In genomic region chr2:25481381-25482310, GRCh38 we compare ENCODE assay signal across 12 cellular contexts.
DNase-seq lines count a peak whose midpoint lies in the region; ATAC-seq and TF ChIP-seq lines count a peak whose summit lies in the region.
"Had no signal": no experiment of that assay in that cellular context is flagged by ENCODE, and none has a peak within 500 bp of the region (broad histone marks: within the 10 kb centered on the region; RNA-seq: fewer than 3 reads in every experiment).

No MANE protein-coding gene starts in this region.

- no peak overlapping the region for H3K56ac ChIP-seq in IMR-90 (ENCODE audit: extremely low read depth, insufficient read depth, low read length)

- no peak overlapping the region for H2AK5ac ChIP-seq in IMR-90 (ENCODE audit: low read depth, low read length)

- H2AK9ac ChIP-seq in IMR-90 (replicated peaks; ENCODE audit: low read depth, low read length, poor library complexity), result no peak overlapping the region

- no peak for TF ChIP-seq CTCF in AG04449 (IDR thresholded peaks at IDR 0.05; ENCODE audit: insufficient read depth, low read length, missing control alignments)
- no peak for TF ChIP-seq CTCF in IMR-90 (conservative IDR thresholded peaks at IDR 0.05; ENCODE audit: low read depth, low read length)

- H3K4ac ChIP-seq in IMR-90 (ENCODE audit: low read depth, low read length), result no peak overlapping the region

- no peaks in the 10 kb centered on the region for H3K9me1 ChIP-seq in IMR-90 (ENCODE audit: insufficient read depth, low read length)

- H2BK5ac ChIP-seq in IMR-90 (ENCODE audit: low read depth, low read length, poor library complexity, severe bottlenecking), result no peak overlapping the region

- no peak overlapping the region for H3K9ac ChIP-seq in IMR-90 (ENCODE audit: low read depth, low read length)

- no peak overlapping the region for H2BK15ac ChIP-seq in IMR-90 (ENCODE audit: low read depth, low read length)

- H4K20me1 ChIP-seq in IMR-90 (ENCODE audit: insufficient read depth, low read length), result no peaks in the 10 kb centered on the region

- in situ Hi-C loops in IMR-90 (cut with MboI; ENCODE audit: low sequenced_read_pairs), result no loop called here

- peaks cover 6% of the 10 kb centered on the region; the same call in 1 of the 2 replicates for H3K4me1 ChIP-seq in IMR-90 (ENCODE audit: control insufficient read depth, insufficient read depth, low read length)
- H3K4me1 ChIP-seq: colonic mucosa had no signal

- intact Hi-C loops in IMR-90 (cut with micrococcal nuclease), result no loop called here

- H3K79me1 ChIP-seq in IMR-90 (ENCODE audit: low read depth in 1 of 2, low read length in 2 of 2), result no peaks in the 10 kb centered on the region

- no peak overlapping the region for H4K91ac ChIP-seq in IMR-90 (ENCODE audit: insufficient read depth, low read depth, low read length)

- H2BK120ac ChIP-seq in IMR-90 (ENCODE audit: low read depth, low read length), result no peak overlapping the region

- H3K4me2 ChIP-seq in IMR-90 (ENCODE audit: low read depth, low read length), result no peak overlapping the region

- no peak overlapping the region for H4K5ac ChIP-seq in IMR-90 (ENCODE audit: low read depth, low read length)

- DNase-seq in AG04449 (ENCODE audit: low read depth, low spot score) (peak; percentile 38), IMR-90 (peak; percentile 56), amniotic epithelial cell (ENCODE audit: low read depth) (peak; percentile 47), islet precursor cell (peak; percentile 72), DMS 273 (lab: John Stamatoyannopoulos, UW; ENCODE audit: unreplicated experiment) (no peak), amygdala (lab: John Stamatoyannopoulos, UW) (no peak)
- no peak for DNase-seq in activated effector memory CD4-positive, alpha-beta T cell treated with Interleukin-2 at 50 U/mL for 16 hours
- DNase-seq: colonic mucosa, NCI-H69, occipital lobe had no signal

- ATAC-seq in IMR-90 (ENCODE audit: low read depth), result peak; percentile 89
- ATAC-seq in HG03045 (IDR thresholded peaks at IDR 0.05; ENCODE audit: unreplicated experiment), result no peak
- ATAC-seq: Right ventricle myocardium inferior had no signal

- POLR2A ChIA-PET in AG04449 (lab: Yijun Ruan, JAX), result no interaction called here
- POLR2A ChIA-PET in IMR-90 (lab: Charles Lee; ENCODE audit: unreplicated experiment), result no interaction called here

- dilution Hi-C loops in IMR-90 (cut with HindIII; ENCODE audit: low sequenced_read_pairs, unreplicated experiment), result no loop called here

- no peak overlapping the region for H2AFZ ChIP-seq in IMR-90 (replicated peaks; ENCODE audit: low read length, poor library complexity)

- no CpG with 5 or more reads among the region's 4 CpGs for WGBS in IMR-90 (ENCODE audit: extremely low coverage in 2 of 2, insufficient read length in 1 of 2), 2 experiments

- no peak overlapping the region for H4K8ac ChIP-seq in IMR-90 (ENCODE audit: low read depth in 2 of 2, low read length in 2 of 2)

- TF ChIP-seq RAD21 in IMR-90 (IDR thresholded peaks at IDR 0.05; ENCODE audit: low read length), result no peak

- TF ChIP-seq POLR2A in IMR-90 (IDR thresholded peaks at IDR 0.05; ENCODE audit: low read depth, low read length), result no peak

- H3K27ac ChIP-seq in IMR-90 (ENCODE audit: insufficient read depth, low read length), result no peak overlapping the region; the same call in 1 of the 2 replicates
- H3K27ac ChIP-seq: colonic mucosa had no signal

- no peak overlapping the region for H3K18ac ChIP-seq in IMR-90 (ENCODE audit: low read depth, low read length)

- no peak overlapping the region for H2BK20ac ChIP-seq in IMR-90 (ENCODE audit: low read depth, low read length)

- no peaks in the 10 kb centered on the region for H3K9me3 ChIP-seq in IMR-90 (ENCODE audit: control insufficient read depth, insufficient read depth, low read length)
- H3K9me3 ChIP-seq: colonic mucosa had no signal

- no TSS peak for BruUV-seq in IMR-90 (replicated peaks; lab: Mats Ljungman, UMichigan)

- no peak overlapping the region for H3K23ac ChIP-seq in IMR-90 (ENCODE audit: low read depth, low read length)

- CTCF ChIA-PET in AG04449 (lab: Yijun Ruan, JAX), result interaction anchor here (0.7 to 1.4 kb wide), 4 partner anchors 8 to 120 kb away, joined by 3 to 4 read pairs (median 4); no protein-coding TSS in a partner anchor
- CTCF ChIA-PET in IMR-90 (lab: Yijun Ruan, JAX), result interaction anchor here (0.7 kb wide), 1 partner anchor 212 kb away, joined by 4 read pairs; no protein-coding TSS in a partner anchor

- no peaks in the 10 kb centered on the region for H3K27me3 ChIP-seq in IMR-90 (ENCODE audit: control insufficient read depth, insufficient read depth, low read length)
- H3K27me3 ChIP-seq: colonic mucosa had no signal

- H3K4me3 ChIP-seq in AG04449 (ENCODE audit: low read depth, low read length) (no peak overlapping the region), IMR-90 (ENCODE audit: insufficient read depth, low read depth, low read length) (no peak overlapping the region)
- H3K4me3 ChIP-seq: colonic mucosa had no signal

- no peaks in the 10 kb centered on the region for H3K36me3 ChIP-seq in IMR-90 (ENCODE audit: control insufficient read depth, insufficient read depth, low read length)
- H3K36me3 ChIP-seq: colonic mucosa had no signal

- no peak overlapping the region for H3K14ac ChIP-seq in IMR-90 (replicated peaks; ENCODE audit: low read depth, low read length)

TF ChIP-seq in IMR-90, 13 proteins besides CTCF, POLR2A, EP300 and RAD21:
- TF ChIP-seq MAZ (IDR thresholded peaks at IDR 0.05; ENCODE audit: borderline replicate concordance, low read depth, low read length) (no peak), USF2 (IDR thresholded peaks at IDR 0.05; ENCODE audit: low read depth, low read length) (no peak), FOS (IDR thresholded peaks at IDR 0.05; ENCODE audit: low read depth, low read length) (no peak), BHLHE40 (IDR thresholded peaks at IDR 0.05; ENCODE audit: low read depth, low read length) (no peak), SMC3 (IDR thresholded peaks at IDR 0.05; ENCODE audit: low read depth, low read length) (no peak), RCOR1 (IDR thresholded peaks at IDR 0.05; ENCODE audit: insufficient replicate concordance, low read length) (no peak), MAFK (IDR thresholded peaks at IDR 0.05; ENCODE audit: low read depth, low read length) (no peak), CHD1 (IDR thresholded peaks at IDR 0.05; ENCODE audit: low read depth, low read length) (no peak), MXI1 (IDR thresholded peaks at IDR 0.05; ENCODE audit: borderline replicate concordance, low read depth, low read length) (no peak), CEBPB (IDR thresholded peaks at IDR 0.05; ENCODE audit: low read depth, low read length) (no peak), NFE2L2 (IDR thresholded peaks at IDR 0.05; ENCODE audit: low read depth, low read length) (no peak), RFX5 (IDR thresholded peaks at IDR 0.05; ENCODE audit: low read depth, low read length) (no peak)
- TF ChIP-seq, protein P1, sequence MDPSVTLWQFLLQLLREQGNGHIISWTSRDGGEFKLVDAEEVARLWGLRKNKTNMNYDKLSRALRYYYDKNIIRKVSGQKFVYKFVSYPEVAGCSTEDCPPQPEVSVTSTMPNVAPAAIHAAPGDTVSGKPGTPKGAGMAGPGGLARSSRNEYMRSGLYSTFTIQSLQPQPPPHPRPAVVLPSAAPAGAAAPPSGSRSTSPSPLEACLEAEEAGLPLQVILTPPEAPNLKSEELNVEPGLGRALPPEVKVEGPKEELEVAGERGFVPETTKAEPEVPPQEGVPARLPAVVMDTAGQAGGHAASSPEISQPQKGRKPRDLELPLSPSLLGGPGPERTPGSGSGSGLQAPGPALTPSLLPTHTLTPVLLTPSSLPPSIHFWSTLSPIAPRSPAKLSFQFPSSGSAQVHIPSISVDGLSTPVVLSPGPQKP (IDR thresholded peaks at IDR 0.05; ENCODE audit: borderline replicate concordance, low read depth, low read length), result no peak

Comparison
In these comparisons a context has a peak if more than half of its experiments do, and no peak if none do; other contexts are left out.
1. DNase-seq: peak in AG04449 (single experiment), IMR-90 (single experiment), amniotic epithelial cell (single experiment) and islet precursor cell (single experiment); none in activated effector memory CD4-positive, alpha-beta T cell treated with Interleukin-2 at 50 U/mL for 16 hours (single experiment), DMS 273 (single experiment) and amygdala (0 of 56).